10 cellular contexts compared by ENCODE assay signal in genomic region chr3:46846624-46847542, GRCh38. TPM values are rescaled to one million over a fixed set of nuclear protein-coding genes. Genes with fewer than 3 reads are reported as not detected.
A peak's percentile ranks its signal among the peaks of the same experiment; 100 is the strongest.
DNase-seq lines count a peak whose midpoint lies in the region; ATAC-seq, FAIRE-seq and TF ChIP-seq lines count a peak whose summit lies in the region.
"Had no signal": no experiment of that assay in that cellular context is flagged by ENCODE, and none has a peak within 500 bp of the region (broad histone marks: within the 10 kb centered on the region; RNA-seq: fewer than 3 reads in every experiment).

No MANE protein-coding gene starts in this region.

- no peak for TF ChIP-seq EP300 in GM12878 (IDR thresholded peaks at IDR 0.05; ENCODE audit: borderline replicate concordance in 1 of 2, control insufficient read depth in 1 of 2, low read depth in 2 of 2, low read length in 2 of 2)

- H3K27ac ChIP-seq in cardiac muscle cell (peak overlapping the region; percentile 78), GM12878 (ENCODE audit: control insufficient read depth, insufficient read depth) (no peak overlapping the region), muscle layer of colon (ENCODE audit: low read depth, low read length) (peak overlapping the region; percentile 76), upper lobe of right lung (peak overlapping the region; percentile 82)
- H3K27ac ChIP-seq: HL-60 had no signal

- CTCF ChIA-PET in GM12878 (lab: Yijun Ruan, JAX): interaction anchor here (0.7 to 2.1 kb wide), 18 partner anchors 13 to 576 kb away, joined by 3 to 7 read pairs (median 3); no protein-coding TSS in a partner anchor

- POLR2A ChIA-PET in GM12878 (lab: Charles Lee): interaction anchor here (1.0 kb wide), 2 partner anchors 23 to 534 kb away, joined by 3 read pairs; partner anchors contain the start of gene PTPN23

- peaks cover 11% of the 10 kb centered on the region for H3K4me1 ChIP-seq in cardiac muscle cell (ENCODE audit: low read depth)
- H3K4me1 ChIP-seq in GM12878 (ENCODE audit: control insufficient read depth, insufficient read depth, low read length): peaks cover 9% of the 10 kb centered on the region
- peaks cover 11% of the 10 kb centered on the region for H3K4me1 ChIP-seq in muscle layer of colon (ENCODE audit: insufficient read depth, low read length)
- H3K4me1 ChIP-seq in upper lobe of right lung: peaks cover 12% of the 10 kb centered on the region

- TF ChIP-seq POLR2A in GM12878 (IDR thresholded peaks at IDR 0.05; ENCODE audit: low read depth, low read length): no peak

- no peaks in the 10 kb centered on the region for H3K27me3 ChIP-seq in cardiac muscle cell
- H3K27me3 ChIP-seq in GM12878 (replicated peaks in 1 of 2; ENCODE audit: control insufficient read depth in 2 of 2, insufficient read depth in 2 of 2, low read length in 1 of 2): no peaks in the 10 kb centered on the region; a peak in 1 of 4 replicates
- H3K27me3 ChIP-seq in muscle layer of colon (ENCODE audit: control insufficient read depth in 1 of 2, insufficient read depth in 2 of 2, low read length in 2 of 2): no peaks in the 10 kb centered on the region
- no peaks in the 10 kb centered on the region for H3K27me3 ChIP-seq in upper lobe of right lung

- intact Hi-C loops in left cardiac atrium (cut with DNase I) (loop anchor here in 1 of 2 donors (5.0 to 10.0 kb wide), 2 partner anchors 45 to 142 kb away; partner anchors contain the start of gene TMIE), GM12878 (cut with micrococcal nuclease; ENCODE audit: unreplicated experiment) (no loop called here), upper lobe of right lung (cut with DNase I) (no loop called here)

- peak overlapping the region; percentile 89 for H3K4me2 ChIP-seq in GM12878 (ENCODE audit: control insufficient read depth, insufficient read depth)

- WGBS in GM12878 (ENCODE audit: insufficient coverage, insufficient replicate concordance, low lambda C conversion rate, missing lambda C conversion rate): 79% methylated on average over 9 of the region's 9 CpGs

- SMC1A ChIA-PET in GM12878 (lab: Charles Lee; ENCODE audit: uncharacterized antibody, unreplicated experiment): interaction anchor here (1.0 to 1.2 kb wide), 4 partner anchors 16 to 266 kb away, joined by 3 read pairs; no protein-coding TSS in a partner anchor

- TF ChIP-seq CTCF in cardiac muscle cell (IDR thresholded peaks at IDR 0.05; ENCODE audit: low read depth, low read length) (no peak), GM12878 (IDR thresholded peaks at IDR 0.05 in 2 of 3, conservative IDR thresholded peaks at IDR 0.05 in 1 of 3; ENCODE audit: control insufficient read depth in 2 of 3, extremely low read depth in 1 of 3, insufficient read depth in 1 of 3, low read depth in 3 of 3, low read length in 3 of 3) (no peak), upper lobe of right lung (IDR thresholded peaks at IDR 0.05) (no peak), D721Med (IDR thresholded peaks at IDR 0.05; ENCODE audit: insufficient read depth, missing control alignments) (no peak)

- H4K20me1 ChIP-seq in GM12878 (ENCODE audit: control insufficient read depth, insufficient read depth): no peaks in the 10 kb centered on the region

- in situ Hi-C loops in GM12878 (cut with MboI): no loop called here

- FAIRE-seq in GM12878 (lab: Jason Lieb, UNC) (no peak), D721Med (lab: Jason Lieb, UNC) (no peak)

- ATAC-seq in left cardiac atrium (no peak), GM12878 (no peak), upper lobe of right lung (no peak), GM21737 (IDR thresholded peaks at IDR 0.05; ENCODE audit: unreplicated experiment) (no peak)

- peaks cover 17% of the 10 kb centered on the region for H3K36me3 ChIP-seq in cardiac muscle cell
- H3K36me3 ChIP-seq in GM12878 (ENCODE audit: control insufficient read depth in 2 of 2, insufficient read depth in 2 of 2, low read length in 1 of 2): no peaks in the 10 kb centered on the region
- H3K36me3 ChIP-seq in muscle layer of colon (ENCODE audit: insufficient read depth, low read length): no peaks in the 10 kb centered on the region
- H3K36me3 ChIP-seq in upper lobe of right lung: no peaks in the 10 kb centered on the region

- RAD21 ChIA-PET in GM12878 (lab: Charles Lee; ENCODE audit: unreplicated experiment): interaction anchor here (1.1 kb wide), 1 partner anchor 27 kb away, joined by 3 read pairs; no protein-coding TSS in a partner anchor

- DNase-seq in cardiac muscle cell (ENCODE audit: low read depth in 1 of 2, low spot score in 1 of 2) (no peak), left cardiac atrium (no peak), GM12878 (ENCODE audit: low read depth, low spot score) (no peak), upper lobe of right lung (peak; percentile 61), hypothalamus (lab: John Stamatoyannopoulos, UW) (no peak), D721Med (ENCODE audit: insufficient read length, low spot score) (no peak)
- DNase-seq: DND-41 had no signal

- TF ChIP-seq RAD21 in GM12878 (IDR thresholded peaks at IDR 0.05; ENCODE audit: insufficient read depth, low read depth, low read length): no peak

- H3K9ac ChIP-seq in GM12878 (ENCODE audit: control insufficient read depth, insufficient read depth, low read length) (peak overlapping the region; percentile 80; the same call in 1 of the 2 replicates), muscle layer of colon (ENCODE audit: low read length) (peak overlapping the region; percentile 11)

- H3K4me3 ChIP-seq in cardiac muscle cell: no peak overlapping the region
- 0 out of 2 replicates have a peak overlapping the region, but pooled peaks have one; percentile 41 for H3K4me3 ChIP-seq in GM12878
- H3K4me3 ChIP-seq in muscle layer of colon (ENCODE audit: low read depth in 1 of 2, low read length in 2 of 2): peak overlapping the region in 1 of 2 donors; percentile 51
- peak overlapping the region; percentile 51 for H3K4me3 ChIP-seq in upper lobe of right lung

- no TSS peak for BruUV-seq in GM12878 (replicated peaks; lab: Mats Ljungman, UMichigan)

- peak overlapping the region; percentile 97 for H2AFZ ChIP-seq in GM12878 (ENCODE audit: control insufficient read depth, low read depth, low read length)

- H3K79me2 ChIP-seq in GM12878 (ENCODE audit: control insufficient read depth, insufficient read depth, low read length): no peaks in the 10 kb centered on the region

- H3K9me3 ChIP-seq in cardiac muscle cell (ENCODE audit: low read depth) (no peaks in the 10 kb centered on the region), GM12878 (replicated peaks; ENCODE audit: control insufficient read depth, insufficient read depth, low read length) (no peaks in the 10 kb centered on the region), muscle layer of colon (ENCODE audit: low read length) (no peaks in the 10 kb centered on the region), upper lobe of right lung (no peaks in the 10 kb centered on the region)

TF ChIP-seq in GM12878, 131 proteins besides CTCF, POLR2A, EP300 and RAD21 (continues in another document):
- TF ChIP-seq SIN3A (IDR thresholded peaks at IDR 0.05; ENCODE audit: low read depth, low read length) (no peak), RAD51 (IDR thresholded peaks at IDR 0.05) (no peak), KAT2A (conservative IDR thresholded peaks at IDR 0.05; ENCODE audit: control insufficient read depth, low read depth, low read length) (no peak), CHD4 (IDR thresholded peaks at IDR 0.05) (no peak), KDM1A (IDR thresholded peaks at IDR 0.05; ENCODE audit: borderline replicate concordance) (no peak)

RNA-seq across cellular contexts. Expression of gene MYL3, which starts 16.4 kb away (rescaled TPM):
- total RNA-seq in cardiac muscle cell: 2,390 and 3,091 TPM in 2 replicates
- polyA plus RNA-seq in cardiac muscle cell: 2,590 and 3,027 TPM in 2 replicates
- 100 to 1,000 TPM; 157 to 557 TPM for total RNA-seq in left cardiac atrium
- total RNA-seq in GM12878 (2013; cell fraction: nucleolus; rRNA removed): not detected in 2 replicates
- total RNA-seq in GM12878 (2014; rRNA removed): not detected in 2 replicates
- not detected in 2 replicates for total RNA-seq in GM12878 (2014; rRNA removed; fragmentation: Illumina TruSeq; extraction: Trizol)
- not detected in 2 replicates for total RNA-seq in GM12878 (2021)
- polyA plus RNA-seq in GM12878 (2011; ENCODE audit: low read depth): not detected
- not detected in 2 replicates for polyA plus RNA-seq in GM12878 (2011; rRNA removed)
- polyA plus RNA-seq in GM12878 (2011; cell fraction: cytosol; rRNA removed): 0.15 TPM in 1 of 2 replicates, not detected in the other
- not detected in 2 replicates for polyA plus RNA-seq in GM12878 (2011; cell fraction: nucleus; rRNA removed)
- 0.15 TPM in 1 of 2 replicates, not detected in the other for polyA plus RNA-seq in GM12878 (2012)
- not detected in 2 replicates for polyA plus RNA-seq in GM12878 (2014; fragmentation: Illumina TruSeq; extraction: Trizol)
- polyA plus RNA-seq in GM12878 (2014; fragmentation: Nextera tagmentation; extraction: Ambion mirVana): not detected
- not detected in 2 replicates for polyA plus RNA-seq in GM12878 (2014; rRNA removed)
- polyA plus RNA-seq in GM12878 (2016; fragmentation: Nextera tagmentation; extraction: Ambion mirVana): under 1 TPM in 1 of 2 experiments, not detected in 1; 0.40 TPM
- not detected in 2 replicates for polyA minus RNA-seq in GM12878 (2011; rRNA and poly(A)+ RNA removed)
- polyA minus RNA-seq in GM12878 (2011; cell fraction: cytosol; rRNA and poly(A)+ RNA removed): not detected in 2 replicates
- polyA minus RNA-seq in GM12878 (2011; cell fraction: nucleus; rRNA and poly(A)+ RNA removed): not detected in 2 replicates
- 3.8 TPM for total RNA-seq in upper lobe of right lung

RNA-seq across cellular contexts. Expression of gene PTH1R, which starts 30.6 kb away (rescaled TPM):
- total RNA-seq in cardiac muscle cell: 101 and 121 TPM in 2 replicates
- 112 and 164 TPM in 2 replicates for polyA plus RNA-seq in cardiac muscle cell
- total RNA-seq in left cardiac atrium: 10 to 100 TPM in 1 of 2 donors, 1 to 10 TPM in 1; 5.4 to 10.0 TPM
- not detected in 2 replicates for total RNA-seq in GM12878 (2013; cell fraction: nucleolus; rRNA removed)
- not detected in 2 replicates for total RNA-seq in GM12878 (2014; rRNA removed)
- total RNA-seq in GM12878 (2014; rRNA removed; fragmentation: Illumina TruSeq; extraction: Trizol): not detected in 2 replicates
- not detected in 2 replicates for total RNA-seq in GM12878 (2021)
- polyA plus RNA-seq in GM12878 (2011; ENCODE audit: low read depth): not detected
- not detected in 2 replicates for polyA plus RNA-seq in GM12878 (2011; rRNA removed)
- 0.03 and 0.13 TPM in 2 replicates for polyA plus RNA-seq in GM12878 (2011; cell fraction: cytosol; rRNA removed)
- polyA plus RNA-seq in GM12878 (2011; cell fraction: nucleus; rRNA removed): 0.61 and 1.2 TPM in 2 replicates
- polyA plus RNA-seq in GM12878 (2012): 0.22 TPM in 1 of 2 replicates, not detected in the other
- not detected in 2 replicates for polyA plus RNA-seq in GM12878 (2014; fragmentation: Illumina TruSeq; extraction: Trizol)
- not detected for polyA plus RNA-seq in GM12878 (2014; fragmentation: Nextera tagmentation; extraction: Ambion mirVana)
- 0.20 TPM in 1 of 2 replicates, not detected in the other for polyA plus RNA-seq in GM12878 (2014; rRNA removed)
- polyA plus RNA-seq in GM12878 (2016; fragmentation: Nextera tagmentation; extraction: Ambion mirVana): not detected
- polyA minus RNA-seq in GM12878 (2011; rRNA and poly(A)+ RNA removed): not detected in 2 replicates
- not detected in 2 replicates for polyA minus RNA-seq in GM12878 (2011; cell fraction: cytosol; rRNA and poly(A)+ RNA removed)
- polyA minus RNA-seq in GM12878 (2011; cell fraction: nucleus; rRNA and poly(A)+ RNA removed): not detected in 2 replicates
- total RNA-seq in upper lobe of right lung: 14.9 TPM

Comparison
In these comparisons a context has a peak if more than half of its experiments do, and no peak if none do; other contexts are left out.
1. RNA of gene MYL3, which starts 16.4 kb away (total RNA-seq): 2,390 to 3,091 TPM in cardiac muscle cell and 157 to 557 TPM in left cardiac atrium; 3.8 TPM in upper lobe of right lung (single experiment) and not detected in GM12878; every median in the first group is over 10 times any median in the second.
2. RNA of gene PTH1R, which starts 30.6 kb away (total RNA-seq): 101 to 121 TPM in cardiac muscle cell, 14.9 TPM in upper lobe of right lung (single experiment) and 5.4 to 10.0 TPM in left cardiac atrium; not detected in GM12878; every median in the first group is over 4 times any median in the second.